In the genomic region with DNA sequence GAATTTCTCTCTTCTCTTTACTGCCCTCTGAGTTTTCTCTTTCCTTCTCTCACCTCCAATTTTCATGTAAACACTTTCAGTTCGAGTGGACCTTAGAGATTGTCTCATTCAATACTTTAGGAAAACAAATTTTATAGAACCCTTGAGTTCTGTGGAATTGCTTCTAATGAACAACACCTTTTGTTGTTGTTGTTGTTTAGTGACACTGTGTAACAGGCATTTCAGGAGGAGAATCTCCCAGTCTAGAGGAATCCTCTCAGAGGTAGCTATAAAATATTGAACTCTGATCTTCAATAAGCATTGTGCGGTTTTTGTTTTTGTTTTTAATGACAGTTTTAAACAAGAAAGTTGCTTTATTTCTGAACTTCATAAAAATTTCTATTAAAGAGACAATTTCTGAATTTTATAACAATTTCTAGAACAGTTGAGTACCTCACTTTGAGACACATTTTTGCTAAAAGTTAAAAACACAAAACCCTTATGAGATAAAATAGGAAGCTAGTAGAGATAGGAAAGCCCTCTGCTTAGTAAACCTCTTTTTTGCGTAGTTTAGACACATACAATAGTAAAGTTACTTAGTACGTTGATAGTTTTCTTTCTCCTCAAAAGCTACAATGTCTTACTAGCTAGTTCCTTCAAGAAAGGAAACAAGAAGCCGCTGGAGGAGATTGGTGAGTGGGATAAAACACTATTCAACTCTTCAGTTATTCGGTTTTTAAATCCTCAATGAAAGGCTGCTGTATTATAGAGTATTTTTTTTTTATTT, we compare ENCODE assay signal across 8 cellular contexts. TPM values are rescaled to one million over a fixed set of nuclear protein-coding genes. Genes with fewer than 3 reads are reported as not detected.
DNase-seq lines count a peak whose midpoint lies in the region; ATAC-seq and TF ChIP-seq lines count a peak whose summit lies in the region.

No MANE protein-coding gene starts in this region.

- H3K27ac Mint-ChIP-seq in IgD-negative memory B cell (peak overlapping the region; percentile 86 to 97 (median 92)), naive B cell (peak overlapping the region in 5 of 6 donors; percentile 69 to 99 (median 95)), T-cell (peak overlapping the region in 1 of 2 donors; percentile 28)

- POLR2A ChIA-PET in T-cell (lab: Charles Lee): interaction anchor here (0.6 to 3.0 kb wide), 8 partner anchors 8 to 48 kb away, joined by 3 to 32 read pairs (median 8); a partner anchor contains a TSS

- H3K4me3 Mint-ChIP-seq in IgD-negative memory B cell (peak overlapping the region in 1 of 4 donors; percentile 93), naive B cell (peak overlapping the region in 1 of 8 donors; percentile 87), T-cell (no peak overlapping the region)

- no peaks in the 10 kb centered on the region for H3K27me3 Mint-ChIP-seq in IgD-negative memory B cell
- H3K27me3 Mint-ChIP-seq in naive B cell: no peaks in the 10 kb centered on the region
- H3K27me3 Mint-ChIP-seq in T-cell: no peaks in the 10 kb centered on the region

- H3K27me3 ChIP-seq in BE2C: no peaks in the 10 kb centered on the region
- H3K27me3 ChIP-seq in breast epithelium: no peaks in the 10 kb centered on the region

- H3K36me3 ChIP-seq in BE2C (no peaks in the 10 kb centered on the region), breast epithelium (no peaks in the 10 kb centered on the region)

- in situ Hi-C loops in G401 (cut with HindIII; ENCODE audit: low sequenced_read_pairs): no loop called here

- no peak for TF ChIP-seq POLR2A in breast epithelium (IDR thresholded peaks at IDR 0.05)

- H3K4me1 ChIP-seq in BE2C: peaks cover 8% of the 10 kb centered on the region
- peaks cover 0 to 5% of the 10 kb centered on the region in 2 donors for H3K4me1 ChIP-seq in breast epithelium

- H3K36me3 Mint-ChIP-seq in IgD-negative memory B cell (peaks cover 2% of the 10 kb centered on the region), naive B cell (peaks cover 0 to 3% of the 10 kb centered on the region in 2 donors), T-cell (peaks cover 19% of the 10 kb centered on the region)

- H3K9me3 ChIP-seq in BE2C (no peaks in the 10 kb centered on the region), breast epithelium (no peaks in the 10 kb centered on the region)

- peaks cover 11 to 16% (median 12%) of the 10 kb centered on the region in 3 donors for H3K4me1 Mint-ChIP-seq in IgD-negative memory B cell
- H3K4me1 Mint-ChIP-seq in naive B cell: peaks cover 5 to 14% (median 11%) of the 10 kb centered on the region in 3 donors
- H3K4me1 Mint-ChIP-seq in T-cell: peaks cover 38 to 48% (median 39%) of the 10 kb centered on the region in 3 donors

- DNase-seq in BE2C: no peak
- no peak for DNase-seq in breast epithelium (ENCODE audit: low spot score in 2 of 2)
- DNase-seq in naive B cell: no peak
- no peak for DNase-seq in T-cell
- no peak for DNase-seq in G401 (ENCODE audit: low spot score)

- no peaks in the 10 kb centered on the region for H3K9me3 Mint-ChIP-seq in IgD-negative memory B cell
- H3K9me3 Mint-ChIP-seq in naive B cell: no peaks in the 10 kb centered on the region
- H3K9me3 Mint-ChIP-seq in T-cell: no peaks in the 10 kb centered on the region

- H3K4me3 ChIP-seq in BE2C (ENCODE audit: low read depth, low read length) (peak overlapping the region; percentile 76), breast epithelium (peak overlapping the region; percentile 35 to 63 (median 51))

- H3K27ac ChIP-seq in breast epithelium: peak overlapping the region; percentile 90 to 92

- CTCF ChIA-PET in T-cell (lab: Charles Lee): interaction anchor here (0.5 to 2.1 kb wide), 12 partner anchors 9 to 97 kb away, joined by 3 to 13 read pairs (median 3); a partner anchor contains a TSS

- ATAC-seq in naive B cell (ENCODE audit: low read depth in 2 of 2) (no peak), T-cell (replicated peaks in 1 of 4) (no peak), GM19324 (IDR thresholded peaks at IDR 0.05; ENCODE audit: low FRiP score, unreplicated experiment) (no peak), HG02798 (IDR thresholded peaks at IDR 0.05; ENCODE audit: poor library complexity, unreplicated experiment) (no peak)

- TF ChIP-seq CTCF in BE2C (IDR thresholded peaks at IDR 0.05; ENCODE audit: low read depth, low read length): no peak
- TF ChIP-seq CTCF in breast epithelium (IDR thresholded peaks at IDR 0.05): no peak

- intact Hi-C loops in breast epithelium (cut with DNase I; ENCODE audit: low total_unique reads): no loop called here

RNA-seq across cellular contexts. Expression of a gene that starts 38.8 kb away (rescaled TPM):
- polyA plus RNA-seq in BE2C (2012; ENCODE audit: insufficient read depth, insufficient read length, low read depth): 28.5 TPM
- 8.1 TPM for polyA plus RNA-seq in IgD-negative memory B cell
- total RNA-seq in breast epithelium: 10 to 100 TPM; 26.4 to 65.7 (median 32.8) TPM
- 10 to 100 TPM in 3 of 6 donors, 1 to 10 TPM in 3; 6.4 to 12.3 (median 10.0) TPM for polyA plus RNA-seq in naive B cell (ENCODE audit: low read depth in 6 of 6)
- 10 to 100 TPM; 17.3 to 33.7 (median 30.8) TPM for total RNA-seq in T-cell
- total RNA-seq in G401 (2014; rRNA removed; shearing (Covaris generic)): 7.8 and 9.8 TPM in 2 replicates

RNA-seq across cellular contexts. Expression of a gene that starts 46.8 kb away (rescaled TPM):
- polyA plus RNA-seq in BE2C (2012; ENCODE audit: insufficient read depth, insufficient read length, low read depth): 4.6 TPM
- 8.2 TPM for polyA plus RNA-seq in IgD-negative memory B cell
- total RNA-seq in breast epithelium: 10 to 100 TPM; 14.4 to 18.1 (median 14.7) TPM
- 10 to 100 TPM in 5 of 6 donors, 1 to 10 TPM in 1; 10.0 to 15.4 (median 13.0) TPM for polyA plus RNA-seq in naive B cell (ENCODE audit: low read depth in 6 of 6)
- total RNA-seq in T-cell: 10 to 100 TPM; 13.4 to 21.9 (median 19.5) TPM
- 3.0 and 3.9 TPM in 2 replicates for total RNA-seq in G401 (2014; rRNA removed; shearing (Covaris generic))
